Comparison of ENCODE assay signal across 12 cellular contexts in the genomic region with DNA sequence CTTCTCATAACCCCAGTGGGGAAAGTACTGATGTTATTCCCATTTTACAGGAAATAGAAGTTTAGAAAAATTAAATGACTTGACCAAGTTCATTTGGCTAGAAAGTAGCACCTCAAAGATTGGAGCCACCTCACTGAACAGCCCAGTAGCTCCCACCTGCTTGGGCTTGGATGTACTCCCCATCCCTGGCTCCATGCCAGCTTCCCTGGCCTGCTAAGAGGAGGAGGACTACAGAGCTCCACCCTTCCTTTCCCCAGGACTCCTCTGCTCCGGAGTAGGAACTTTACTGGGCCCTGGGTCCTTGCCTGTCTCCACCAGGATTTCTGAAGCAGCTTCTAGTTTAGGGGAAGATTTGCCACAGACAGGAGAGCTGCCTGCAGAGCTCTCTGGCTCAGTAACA. TPM values are rescaled to one million over a fixed set of nuclear protein-coding genes. Genes with fewer than 3 reads are reported as not detected.
A peak's percentile ranks its signal among the peaks of the same experiment; 100 is the strongest.
DNase-seq lines count a peak whose midpoint lies in the region; ATAC-seq and TF ChIP-seq lines count a peak whose summit lies in the region.
"Had no signal": no experiment of that assay in that cellular context is flagged by ENCODE, and none has a peak within 500 bp of the region (broad histone marks: within the 10 kb centered on the region; RNA-seq: fewer than 3 reads in every experiment).

No MANE protein-coding gene starts in this region.

- DNase-seq in AG10803 (ENCODE audit: low read depth) (peak; percentile 12), SJCRH30 (peak; percentile 40 to 64), kidney tubule cell (ENCODE audit: low spot score) (peak; percentile 12)
- no peak for DNase-seq in CD8-positive, alpha-beta T cell
- no peak for DNase-seq in activated naive CD8-positive, alpha-beta T cell treated with anti-CD3 and anti-CD28 coated beads for 36 hours
- DNase-seq in stimulated activated CD4-positive, alpha-beta T cell treated with anti-CD3 and anti-CD28 coated beads, Interleukin-2, amount 100 ng/mL, for 48 hours = no peak
- DNase-seq: activated CD4-positive, alpha-beta T cell treated with anti-CD3 and anti-CD28 coated beads for 1 hour; mesendoderm; NCI-H526 had no signal

- H3K9me3 Mint-ChIP-seq in CD8-positive, alpha-beta T cell = no peaks in the 10 kb centered on the region
- H3K9me3 Mint-ChIP-seq in activated naive CD8-positive, alpha-beta T cell treated with anti-CD3 and anti-CD28 coated beads for 36 hours = no peaks in the 10 kb centered on the region

- H3K4me1 Mint-ChIP-seq in CD8-positive, alpha-beta T cell (ENCODE audit: low read depth) = peaks cover 31% of the 10 kb centered on the region
- peaks cover 23% of the 10 kb centered on the region for H3K4me1 Mint-ChIP-seq in activated naive CD8-positive, alpha-beta T cell treated with anti-CD3 and anti-CD28 coated beads for 36 hours

- no peaks in the 10 kb centered on the region for H3K36me3 ChIP-seq in CD8-positive, alpha-beta T cell (ENCODE audit: insufficient read depth, low read length)
- no peaks in the 10 kb centered on the region for H3K36me3 ChIP-seq in SJCRH30
- H3K36me3 ChIP-seq: prostate gland had no signal

- H3K4me3 ChIP-seq in AG10803 (ENCODE audit: low read length) = no peak overlapping the region
- H3K4me3 ChIP-seq in CD8-positive, alpha-beta T cell (ENCODE audit: low read depth, low read length) = no peak overlapping the region
- no peak overlapping the region for H3K4me3 ChIP-seq in SJCRH30
- H3K4me3 ChIP-seq: prostate gland had no signal

- TF ChIP-seq CTCF in AG10803 (conservative IDR thresholded peaks at IDR 0.05; ENCODE audit: low read length) = no peak
- TF ChIP-seq CTCF in CD8-positive, alpha-beta T cell (IDR thresholded peaks at IDR 0.05) = no peak

- no peaks in the 10 kb centered on the region for H3K36me3 Mint-ChIP-seq in CD8-positive, alpha-beta T cell
- peaks cover 6% of the 10 kb centered on the region for H3K36me3 Mint-ChIP-seq in activated naive CD8-positive, alpha-beta T cell treated with anti-CD3 and anti-CD28 coated beads for 36 hours

- intact Hi-C loops in CD8-positive, alpha-beta T cell (cut with DNase I, micrococcal nuclease) = loop anchor here in 1 of 2 experiments (5.0 kb wide), 1 partner anchor 434 kb away; a partner anchor contains a TSS

- H3K4me3 Mint-ChIP-seq in CD8-positive, alpha-beta T cell = no peak overlapping the region
- H3K4me3 Mint-ChIP-seq in activated naive CD8-positive, alpha-beta T cell treated with anti-CD3 and anti-CD28 coated beads for 36 hours = no peak overlapping the region

- POLR2A ChIA-PET in CD8-positive, alpha-beta T cell (lab: Charles Lee) = interaction anchor here (0.6 to 1.6 kb wide), 2 partner anchors 10 to 177 kb away, joined by 3 read pairs; no protein-coding TSS in a partner anchor

- H3K27me3 ChIP-seq in CD8-positive, alpha-beta T cell (ENCODE audit: insufficient read depth, low read length) = no peaks in the 10 kb centered on the region
- peaks cover 3% of the 10 kb centered on the region; the same call in 1 of the 2 replicates for H3K27me3 ChIP-seq in SJCRH30

- CTCF ChIA-PET in CD8-positive, alpha-beta T cell (lab: Charles Lee) = interaction anchor here (1.0 to 4.7 kb wide), 7 partner anchors 8 to 645 kb away, joined by 3 to 30 read pairs (median 3); no protein-coding TSS in a partner anchor

- H3K9me3 ChIP-seq in CD8-positive, alpha-beta T cell (ENCODE audit: low read length) = no peaks in the 10 kb centered on the region
- no peaks in the 10 kb centered on the region for H3K9me3 ChIP-seq in SJCRH30 (replicated peaks)
- H3K9me3 ChIP-seq: prostate gland had no signal

- no peak overlapping the region for H3K27ac ChIP-seq in CD8-positive, alpha-beta T cell (ENCODE audit: low read depth, low read length)
- no peak overlapping the region for H3K27ac ChIP-seq in SJCRH30
- H3K27ac ChIP-seq: epithelial cell of prostate, prostate gland had no signal

- H3K27ac Mint-ChIP-seq in CD8-positive, alpha-beta T cell = peak overlapping the region; percentile 41
- no peak overlapping the region for H3K27ac Mint-ChIP-seq in activated naive CD8-positive, alpha-beta T cell treated with anti-CD3 and anti-CD28 coated beads for 36 hours

- H3K27me3 Mint-ChIP-seq in CD8-positive, alpha-beta T cell (ENCODE audit: low read depth) = no peaks in the 10 kb centered on the region
- no peaks in the 10 kb centered on the region for H3K27me3 Mint-ChIP-seq in activated naive CD8-positive, alpha-beta T cell treated with anti-CD3 and anti-CD28 coated beads for 36 hours

- ATAC-seq in CD8-positive, alpha-beta T cell = no peak
- no peak for ATAC-seq in HG03378 (IDR thresholded peaks at IDR 0.05; ENCODE audit: unreplicated experiment)

- H3K4me1 ChIP-seq in CD8-positive, alpha-beta T cell (ENCODE audit: insufficient read depth, low read length) = peaks cover 21% of the 10 kb centered on the region
- no peaks in the 10 kb centered on the region for H3K4me1 ChIP-seq in SJCRH30

RNA-seq across cellular contexts. Expression of a gene that starts 3.1 kb away (rescaled TPM):
- total RNA-seq in CD8-positive, alpha-beta T cell = 10 to 100 TPM; 17.5 to 18.1 TPM
- total RNA-seq in SJCRH30 (2014; rRNA removed; shearing (Covaris generic)) = 6.4 and 7.0 TPM in 2 replicates
- 10 to 100 TPM; 21.2 to 21.3 TPM for total RNA-seq in activated naive CD8-positive, alpha-beta T cell treated with anti-CD3 and anti-CD28 coated beads for 36 hours

RNA-seq across cellular contexts. Expression of a gene that starts 12.2 kb away (rescaled TPM):
- total RNA-seq in CD8-positive, alpha-beta T cell = 10 to 100 TPM; 18.6 to 20.6 TPM
- 24.1 and 25.7 TPM in 2 replicates for total RNA-seq in SJCRH30 (2014; rRNA removed; shearing (Covaris generic))
- total RNA-seq in activated naive CD8-positive, alpha-beta T cell treated with anti-CD3 and anti-CD28 coated beads for 36 hours = 10 to 100 TPM; 21.5 to 21.9 TPM

RNA-seq across cellular contexts. Expression of a gene that starts 52.0 kb away (rescaled TPM):
- total RNA-seq in CD8-positive, alpha-beta T cell = 100 to 1,000 TPM; 113 to 124 TPM
- total RNA-seq in SJCRH30 (2014; rRNA removed; shearing (Covaris generic)) = 72.6 and 81.6 TPM in 2 replicates
- total RNA-seq in activated naive CD8-positive, alpha-beta T cell treated with anti-CD3 and anti-CD28 coated beads for 36 hours = 10 to 100 TPM; 68.0 to 71.5 TPM

Comparison
In these comparisons a context has a peak if more than half of its experiments do, and no peak if none do; other contexts are left out.
1. DNase-seq: peak in AG10803 (single experiment), SJCRH30 (2 of 2) and kidney tubule cell (single experiment); none in CD8-positive, alpha-beta T cell (0 of 7), activated naive CD8-positive, alpha-beta T cell treated with anti-CD3 and anti-CD28 coated beads for 36 hours (single experiment) and stimulated activated CD4-positive, alpha-beta T cell treated with anti-CD3 and anti-CD28 coated beads, Interleukin-2, amount 100 ng/mL, for 48 hours (0 of 2).